8 cellular contexts compared by ENCODE assay signal in the genomic region with DNA sequence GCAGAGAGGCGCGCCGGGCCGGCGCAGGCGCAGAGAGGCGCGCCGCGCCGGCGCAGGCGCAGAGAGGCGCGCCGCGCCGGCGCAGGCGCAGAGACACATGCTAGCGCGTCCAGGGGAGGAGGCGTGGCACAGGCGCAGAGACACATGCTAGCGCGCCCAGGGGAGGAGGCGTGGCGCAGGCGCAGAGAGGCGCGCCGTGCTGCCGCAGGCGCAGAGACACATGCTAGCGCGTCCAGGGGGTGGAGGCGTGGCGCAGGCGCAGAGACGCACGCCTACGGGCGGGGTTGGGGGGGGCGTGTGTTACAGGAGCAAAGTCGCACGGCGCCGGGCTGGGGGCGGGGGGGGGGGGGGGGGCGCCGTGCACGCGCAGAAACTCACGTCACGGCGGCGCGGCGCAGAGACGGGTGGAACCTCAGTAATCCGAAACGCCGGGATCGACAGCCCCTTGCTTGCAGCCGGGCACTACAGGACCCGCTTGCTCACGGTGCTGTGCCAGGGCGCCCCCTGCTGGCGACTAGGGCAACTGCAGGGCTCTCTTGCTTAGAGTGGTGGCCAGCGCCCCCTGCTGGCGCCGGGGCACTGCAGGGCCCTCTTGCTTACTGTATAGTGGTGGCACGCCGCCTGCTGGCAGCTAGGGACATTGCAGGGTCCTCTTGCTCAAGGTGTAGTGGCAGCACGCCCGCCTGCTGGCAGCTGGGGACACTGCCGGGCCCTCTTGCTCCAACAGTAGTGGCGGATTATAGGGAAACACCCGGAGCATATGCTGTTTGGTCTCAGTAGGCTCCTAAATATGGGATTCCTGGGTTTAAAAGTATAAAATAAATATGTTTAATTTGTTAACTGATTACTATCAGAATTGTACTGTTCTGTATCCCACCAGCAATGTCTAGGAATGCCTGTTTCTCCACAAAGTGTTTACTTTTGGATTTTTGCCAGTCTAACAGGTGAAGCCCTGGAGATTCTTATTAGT.
DNase-seq lines count a peak whose midpoint lies in the region; ATAC-seq and TF ChIP-seq lines count a peak whose summit lies in the region.
"Not testable (repeated sequence)": the region's sequence is repeated elsewhere in the genome, so short reads cannot be mapped to it uniquely, and the experiment has no call there.

No MANE protein-coding gene starts in this region.

- H3K27me3 ChIP-seq in MG63; adipocyte (replicated peaks; ENCODE audit: control insufficient read depth, insufficient read depth, low read length); right lobe of liver; sigmoid colon; tibial nerve: not testable (repeated sequence)

- not testable (repeated sequence) for H3K4me1 ChIP-seq in adipocyte (ENCODE audit: control insufficient read depth, insufficient read depth, low read length); right lobe of liver; sigmoid colon; tibial nerve

- H3K4me3 Mint-ChIP-seq in activated CD4-positive, alpha-beta T cell treated with anti-CD3 and anti-CD28 coated beads, Interleukin-2, amount 10 ng/mL, durations not matched to agents 24 days and 14 days = not testable (repeated sequence)

- not testable (repeated sequence) for H3K9me3 ChIP-seq in MG63; adipocyte (ENCODE audit: control insufficient read depth, low read length); right lobe of liver; sigmoid colon; tibial nerve

- H3K27ac ChIP-seq in right lobe of liver, sigmoid colon, tibial nerve: not testable (repeated sequence)

- H3K4me1 Mint-ChIP-seq in activated CD4-positive, alpha-beta T cell treated with anti-CD3 and anti-CD28 coated beads, Interleukin-2, amount 10 ng/mL, durations not matched to agents 24 days and 14 days = not testable (repeated sequence)

- TF ChIP-seq CTCF in fibroblast of mammary gland (conservative IDR thresholded peaks at IDR 0.05; ENCODE audit: control insufficient read depth, insufficient read depth, low read depth, low read length) = not testable (repeated sequence)
- TF ChIP-seq CTCF in right lobe of liver (IDR thresholded peaks at IDR 0.05) = peak in 1 of 4 donors; percentile 9
- TF ChIP-seq CTCF in sigmoid colon (IDR thresholded peaks at IDR 0.05) = peak in 1 of 4 experiments; percentile 40
- TF ChIP-seq CTCF in tibial nerve (IDR thresholded peaks at IDR 0.05) = peak in 1 of 5 experiments; percentile 23

- not testable (repeated sequence) for H3K27ac Mint-ChIP-seq in activated CD4-positive, alpha-beta T cell treated with anti-CD3 and anti-CD28 coated beads, Interleukin-2, amount 10 ng/mL, durations not matched to agents 24 days and 14 days

- H3K9ac ChIP-seq in adipocyte (ENCODE audit: low read length) = not testable (repeated sequence)

- not testable (repeated sequence) for TF ChIP-seq EP300 in sigmoid colon (IDR thresholded peaks at IDR 0.05); tibial nerve (IDR thresholded peaks at IDR 0.05)

- not testable (repeated sequence) for H3K4me3 ChIP-seq in MG63; adipocyte (ENCODE audit: low read length); fibroblast of mammary gland (ENCODE audit: control insufficient read depth, low read depth, low read length); right lobe of liver; sigmoid colon; tibial nerve

- not testable (repeated sequence) for H3K36me3 Mint-ChIP-seq in activated CD4-positive, alpha-beta T cell treated with anti-CD3 and anti-CD28 coated beads, Interleukin-2, amount 10 ng/mL, durations not matched to agents 24 days and 14 days (ENCODE audit: low read depth)

- intact Hi-C loops in activated CD4-positive, alpha-beta T cell treated with anti-CD3 and anti-CD28 coated beads, Interleukin-2, amount 10 ng/mL, durations not matched to agents 24 days and 14 days (cut with micrococcal nuclease); right lobe of liver (cut with DNase I); sigmoid colon (cut with DNase I): not testable (repeated sequence)

- DNase-seq in EH (ENCODE audit: low read depth) = peak; percentile 68
- peak; percentile 30 for DNase-seq in MG63
- DNase-seq in activated CD4-positive, alpha-beta T cell treated with anti-CD3 and anti-CD28 coated beads, Interleukin-2, amount 10 ng/mL, durations not matched to agents 24 days and 14 days = peak; percentile 81
- peak; percentile 66 for DNase-seq in adipocyte (ENCODE audit: low read depth)
- DNase-seq in fibroblast of mammary gland (ENCODE audit: low read depth) = peak; percentile 55
- DNase-seq in right lobe of liver = peak; percentile 71 to 78 (median 78)
- peak; percentile 85 for DNase-seq in sigmoid colon
- peak; percentile 39 to 55 for DNase-seq in tibial nerve (ENCODE audit: low spot score in 2 of 2)

- H3K9me3 Mint-ChIP-seq in activated CD4-positive, alpha-beta T cell treated with anti-CD3 and anti-CD28 coated beads, Interleukin-2, amount 10 ng/mL, durations not matched to agents 24 days and 14 days = not testable (repeated sequence)

- not testable (repeated sequence) for TF ChIP-seq POLR2A in right lobe of liver (IDR thresholded peaks at IDR 0.05); sigmoid colon (IDR thresholded peaks at IDR 0.05); tibial nerve (IDR thresholded peaks at IDR 0.05)

- peak in 2 of 4 donors; percentile 17 to 34 for ATAC-seq in right lobe of liver

- not testable (repeated sequence) for H3K27me3 Mint-ChIP-seq in activated CD4-positive, alpha-beta T cell treated with anti-CD3 and anti-CD28 coated beads, Interleukin-2, amount 10 ng/mL, durations not matched to agents 24 days and 14 days

- WGBS in right lobe of liver (ENCODE audit: insufficient coverage, low coverage, low lambda C conversion rate, missing lambda C conversion rate) = 80% methylated on average over 50 of the region's 79 CpGs
- 81 to 93% methylated on average over 66 of the region's 79 CpGs for WGBS in sigmoid colon, 2 donors
- WGBS in tibial nerve, 2 donors = 77 to 78% methylated on average over 48 to 64 of the region's 79 CpGs

- not testable (repeated sequence) for H3K36me3 ChIP-seq in MG63; adipocyte (ENCODE audit: control insufficient read depth, insufficient read depth, low read length, severe bottlenecking); right lobe of liver; sigmoid colon; tibial nerve

Comparison
In these comparisons a context has a peak if more than half of its experiments do, and no peak if none do; other contexts are left out.
1. DNase-seq: peak in every context shown above with its lines; median percentile 85 in sigmoid colon; 81 in activated CD4-positive, alpha-beta T cell treated with anti-CD3 and anti-CD28 coated beads, Interleukin-2, amount 10 ng/mL, durations not matched to agents 24 days and 14 days; 78 in right lobe of liver; 68 in EH; 66 in adipocyte; 55 in fibroblast of mammary gland; 47 in tibial nerve; 30 in MG63.